ENCODE assay signal across 1 cellular context in genomic region chr4:152235718-152236117, GRCh38.
TF ChIP-seq lines count a peak whose summit lies in the region.

No MANE protein-coding gene starts in this region.

TF ChIP-seq in GM23338, 12 proteins besides CTCF, POLR2A, EP300 and RAD21 (continued from another document):
- TF ChIP-seq ZNF462 (CRISPR knock-in tag; IDR thresholded peaks at IDR 0.05) (no peak), ZNF331 (CRISPR knock-in tag; IDR thresholded peaks at IDR 0.05; ENCODE audit: low read depth) (no peak), REST (IDR thresholded peaks at IDR 0.05; ENCODE audit: unreplicated experiment) (no peak), CREB1 (CRISPR knock-in tag; IDR thresholded peaks at IDR 0.05; ENCODE audit: low read depth) (no peak), JUNB (IDR thresholded peaks at IDR 0.05; ENCODE audit: unreplicated experiment) (no peak)
